In genomic region chr5:180360078-180360957, GRCh38 we compare ENCODE assay signal across 26 cellular contexts. TPM values are rescaled to one million over a fixed set of nuclear protein-coding genes. Genes with fewer than 3 reads are reported as not detected.
"Had no signal": no experiment of that assay in that cellular context is flagged by ENCODE, and none has a peak within 500 bp of the region (broad histone marks: within the 10 kb centered on the region; RNA-seq: fewer than 3 reads in every experiment).

No MANE protein-coding gene starts in this region.

- H3K27ac ChIP-seq: coronary artery, prostate gland, suprapubic skin, thyroid gland had no signal

- H3K36me3 Mint-ChIP-seq: mesothelial cell of epicardium; naive B cell; natural killer cell treated with Interleukin-12 subunit alpha and Interleukin-12 subunit beta and Interleukin-15 and Interleukin-18, amount 100 ng/mL, for 72 hours had no signal

- H3K4me3 Mint-ChIP-seq: mesothelial cell of epicardium; natural killer cell treated with Interleukin-12 subunit alpha and Interleukin-12 subunit beta and Interleukin-15 and Interleukin-18, amount 100 ng/mL, for 72 hours; neural crest cell; stimulated activated naive CD8-positive, alpha-beta T cell treated with anti-CD3 and anti-CD28 coated beads, Interleukin-15, amount 100 ng/mL, for 72 hours had no signal

- DNase-seq: dermis blood vessel endothelial cell; effector memory CD4-positive, alpha-beta T cell; erythroblast; head of caudate nucleus; mesenchymal stem cell; mucosa of descending colon; naive B cell; stimulated activated CD4-positive, alpha-beta T cell treated with anti-CD3 and anti-CD28 coated beads, Interleukin-12 subunit alpha, Interleukin-12 subunit beta, amount 100 ng/mL, for 4 hours; stimulated activated CD4-positive, alpha-beta T cell treated with anti-CD3 and anti-CD28 coated beads, Interleukin-1b, Interleukin-23, amount 100 ng/mL, for 48 hours; stimulated activated CD4-positive, alpha-beta T cell treated with anti-CD3 and anti-CD28 coated beads, Interleukin-4, amount 100 ng/mL, for 1 hour; stimulated activated CD8-positive, alpha-beta memory T cell treated with anti-CD3 and anti-CD28 coated beads, Interleukin-4, amount 100 ng/mL, for 48 hours; stimulated activated naive CD4-positive, alpha-beta T cell; stimulated activated naive CD8-positive, alpha-beta T cell treated with anti-CD3 and anti-CD28 coated beads, Interleukin-15, amount 100 ng/mL, for 72 hours; thyroid gland; trophoblast cell had no signal

- H3K36me3 ChIP-seq: prostate gland, suprapubic skin, thyroid gland had no signal

- ATAC-seq: mucosa of descending colon; natural killer cell treated with Interleukin-12 subunit alpha and Interleukin-12 subunit beta and Interleukin-15 and Interleukin-18, amount 100 ng/mL, for 72 hours; sciatic nerve; stimulated activated naive CD8-positive, alpha-beta T cell treated with anti-CD3 and anti-CD28 coated beads, Interleukin-15, amount 100 ng/mL, for 72 hours had no signal

- H3K27me3 ChIP-seq: suprapubic skin, thyroid gland had no signal

- H3K4me2 ChIP-seq: smooth muscle cell had no signal

- H3K4me3 ChIP-seq: coronary artery, mucosa of descending colon, prostate gland, smooth muscle cell, suprapubic skin, thyroid gland had no signal

- H3K9me3 ChIP-seq: mucosa of descending colon, prostate gland, suprapubic skin, thyroid gland had no signal

- H3K4me1 ChIP-seq: prostate gland, suprapubic skin, thyroid gland had no signal

- FAIRE-seq: endometrium, frontal cortex, keratinocyte had no signal

- H3K9me3 Mint-ChIP-seq: natural killer cell treated with Interleukin-12 subunit alpha and Interleukin-12 subunit beta and Interleukin-15 and Interleukin-18, amount 100 ng/mL, for 72 hours; neural crest cell; stimulated activated naive CD8-positive, alpha-beta T cell treated with anti-CD3 and anti-CD28 coated beads, Interleukin-15, amount 100 ng/mL, for 72 hours had no signal

- H3K4me1 Mint-ChIP-seq: mesothelial cell of epicardium; naive B cell; neural crest cell; stimulated activated naive CD8-positive, alpha-beta T cell treated with anti-CD3 and anti-CD28 coated beads, Interleukin-15, amount 100 ng/mL, for 72 hours had no signal

- H3K27ac Mint-ChIP-seq: mesothelial cell of epicardium; natural killer cell treated with Interleukin-12 subunit alpha and Interleukin-12 subunit beta and Interleukin-15 and Interleukin-18, amount 100 ng/mL, for 72 hours; stimulated activated naive CD8-positive, alpha-beta T cell treated with anti-CD3 and anti-CD28 coated beads, Interleukin-15, amount 100 ng/mL, for 72 hours had no signal

RNA-seq across cellular contexts. Expression of gene GFPT2, which starts 7.2 kb away (rescaled TPM):
- polyA plus RNA-seq: keratinocyte had no signal
